In genomic region chrX:1035206-1035605, GRCh38 we compare ENCODE assay signal across 20 cellular contexts.
DNase-seq lines count a peak whose midpoint lies in the region; ATAC-seq and TF ChIP-seq lines count a peak whose summit lies in the region.
"Had no signal": no experiment of that assay in that cellular context is flagged by ENCODE, and none has a peak within 500 bp of the region (broad histone marks: within the 10 kb centered on the region; RNA-seq: fewer than 3 reads in every experiment).

No MANE protein-coding gene starts in this region.

- H3K36me3 Mint-ChIP-seq in neural progenitor cell = no peaks in the 10 kb centered on the region
- H3K36me3 Mint-ChIP-seq: CD4-positive, CD25-positive, alpha-beta regulatory T cell had no signal

- no peaks in the 10 kb centered on the region for H3K79me2 ChIP-seq in neural progenitor cell (ENCODE audit: low read depth)

- peaks cover 14% of the 10 kb centered on the region for H3K27me3 Mint-ChIP-seq in neural progenitor cell (ENCODE audit: insufficient read depth, low read depth)
- H3K27me3 Mint-ChIP-seq: CD4-positive, alpha-beta memory T cell; CD4-positive, CD25-positive, alpha-beta regulatory T cell; CD8-positive, alpha-beta memory T cell had no signal

- peaks cover 8% of the 10 kb centered on the region for H3K9me3 Mint-ChIP-seq in neural progenitor cell

- H3K36me3 ChIP-seq in neural progenitor cell (no peaks in the 10 kb centered on the region), spleen (no peaks in the 10 kb centered on the region), colonic mucosa (no peaks in the 10 kb centered on the region)
- H3K36me3 ChIP-seq: BE2C, BLaER1 had no signal

- no peak overlapping the region for H2AFZ ChIP-seq in neural progenitor cell (replicated peaks)

- H3K4me1 Mint-ChIP-seq in neural progenitor cell = peaks cover 11% of the 10 kb centered on the region
- H3K4me1 Mint-ChIP-seq: CD14-positive monocyte; CD4-positive, alpha-beta memory T cell; CD4-positive, CD25-positive, alpha-beta regulatory T cell; CD8-positive, alpha-beta memory T cell had no signal

- H3K4me3 Mint-ChIP-seq in neural progenitor cell = no peak overlapping the region
- H3K4me3 Mint-ChIP-seq: CD14-positive monocyte; CD4-positive, alpha-beta memory T cell; CD4-positive, CD25-positive, alpha-beta regulatory T cell; CD8-positive, alpha-beta memory T cell had no signal

- TF ChIP-seq CTCF in neural progenitor cell (IDR thresholded peaks at IDR 0.05) (no peak), spleen (IDR thresholded peaks at IDR 0.05 in 8 of 11, conservative IDR thresholded peaks at IDR 0.05 in 3 of 11) (no peak), colonic mucosa (IDR thresholded peaks at IDR 0.05) (no peak)

- no peak overlapping the region for H3K4me3 ChIP-seq in neural progenitor cell
- H3K4me3 ChIP-seq in spleen = no peak overlapping the region
- H3K4me3 ChIP-seq in colonic mucosa = no peak overlapping the region
- H3K4me3 ChIP-seq: A549, BLaER1 had no signal

- DNase-seq in D341Med (ENCODE audit: low spot score) = peak; percentile 46
- DNase-seq in islet precursor cell = peak; percentile 26
- DNase-seq in neural progenitor cell (ENCODE audit: low spot score) = no peak
- DNase-seq in spleen = peak; percentile 4
- no peak for DNase-seq in NCI-H1105 (lab: John Stamatoyannopoulos, UW)
- no peak for DNase-seq in activated CD8-positive, alpha-beta memory T cell treated with anti-CD3 and anti-CD28 coated beads, Interleukin-2, amount 50 U/mL, for 48 hours
- no peak for DNase-seq in colonic mucosa
- DNase-seq: BE2C; C1 segment of cervical spinal cord; CD4-positive, alpha-beta memory T cell; CD4-positive, CD25-positive, alpha-beta regulatory T cell; CD8-positive, alpha-beta memory T cell; COR-L47; DMS79 treated with DMSO at 0.1 percent for 48 hours; GF-D8 had no signal

- no peak overlapping the region for H3K9ac ChIP-seq in neural progenitor cell
- no peak overlapping the region for H3K9ac ChIP-seq in colonic mucosa (ENCODE audit: low read depth in 2 of 2, low read length in 2 of 2)
- H3K9ac ChIP-seq: BLaER1 had no signal

- intact Hi-C loops in spleen (cut with DNase I; ENCODE audit: low total_unique reads) (no loop called here), colonic mucosa (cut with DNase I) (no loop called here)

- TF ChIP-seq POLR2A in spleen (IDR thresholded peaks at IDR 0.05) = no peak

- H3F3A ChIP-seq in neural progenitor cell (ENCODE audit: low read depth) = no peaks in the 10 kb centered on the region

- no peaks in the 10 kb centered on the region for H4K20me1 ChIP-seq in neural progenitor cell (ENCODE audit: low read depth)
- H4K20me1 ChIP-seq: BLaER1 had no signal

- peak overlapping the region; percentile 87 for H3K27ac Mint-ChIP-seq in neural progenitor cell
- H3K27ac Mint-ChIP-seq: CD14-positive monocyte; CD4-positive, CD25-positive, alpha-beta regulatory T cell had no signal

- H3K27ac ChIP-seq in neural progenitor cell (no peak overlapping the region), spleen (no peak overlapping the region), colonic mucosa (no peak overlapping the region)
- H3K27ac ChIP-seq: 22Rv1, A549, BLaER1 had no signal

- no peaks in the 10 kb centered on the region for H3K27me3 ChIP-seq in neural progenitor cell
- H3K27me3 ChIP-seq in spleen (replicated peaks in 1 of 7) = no peaks in the 10 kb centered on the region
- H3K27me3 ChIP-seq in colonic mucosa = no peaks in the 10 kb centered on the region
- H3K27me3 ChIP-seq: BE2C had no signal

- no peak for ATAC-seq in GM18520 (IDR thresholded peaks at IDR 0.05; ENCODE audit: unreplicated experiment)
- ATAC-seq: A549 had no signal

- H3K9me3 ChIP-seq in neural progenitor cell (ENCODE audit: low read depth) (peaks cover 7% of the 10 kb centered on the region), spleen (peaks cover 0 to 76% (median 25%) of the 10 kb centered on the region in 8 donors), colonic mucosa (no peaks in the 10 kb centered on the region)
- H3K9me3 ChIP-seq: BE2C had no signal

- H3K4me1 ChIP-seq in neural progenitor cell (no peaks in the 10 kb centered on the region), spleen (no peaks in the 10 kb centered on the region), colonic mucosa (no peaks in the 10 kb centered on the region)
- H3K4me1 ChIP-seq: A549, BE2C had no signal

- WGBS in spleen, 5 donors = 70 to 81% (median 76%) methylated on average over 19 of the region's 19 CpGs

- no peak overlapping the region for H3K4me2 ChIP-seq in neural progenitor cell
- H3K4me2 ChIP-seq: A549, BLaER1 had no signal

Comparison
In these comparisons a context has a peak if more than half of its experiments do, and no peak if none do; other contexts are left out.
1. DNase-seq: peak in D341Med (single experiment), islet precursor cell (single experiment) and spleen (single experiment); none in neural progenitor cell (single experiment), NCI-H1105 (single experiment), activated CD8-positive, alpha-beta memory T cell treated with anti-CD3 and anti-CD28 coated beads, Interleukin-2, amount 50 U/mL, for 48 hours (single experiment) and colonic mucosa (single experiment).